Comparison of ENCODE assay signal across 10 cellular contexts in the genomic region with DNA sequence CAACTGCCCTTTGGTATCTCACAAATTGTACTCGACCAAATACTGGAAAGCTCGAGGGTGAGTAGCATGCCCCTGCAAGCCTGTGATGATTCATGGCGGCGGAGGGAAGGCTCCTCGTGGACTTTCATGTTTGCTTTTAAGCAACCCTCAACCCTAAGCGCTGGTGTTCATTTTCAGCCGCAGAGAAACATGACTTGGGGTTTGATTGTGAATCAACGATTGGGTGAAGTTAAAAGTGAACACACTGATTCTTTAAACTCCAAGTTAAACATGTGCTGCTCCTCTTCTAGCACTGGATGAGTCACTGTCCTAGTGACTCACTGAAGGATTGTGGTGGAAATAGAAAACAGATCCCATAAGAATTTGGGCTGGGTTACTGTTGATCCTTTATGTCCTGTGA. TPM values are rescaled to one million over a fixed set of nuclear protein-coding genes. Genes with fewer than 3 reads are reported as not detected.
DNase-seq lines count a peak whose midpoint lies in the region; ATAC-seq and TF ChIP-seq lines count a peak whose summit lies in the region.
"Had no signal": no experiment of that assay in that cellular context is flagged by ENCODE, and none has a peak within 500 bp of the region (broad histone marks: within the 10 kb centered on the region; RNA-seq: fewer than 3 reads in every experiment).

No MANE protein-coding gene starts in this region.

- H3K4me1 ChIP-seq in foreskin keratinocyte (peaks cover 30% of the 10 kb centered on the region), thymus (ENCODE audit: control insufficient read depth, insufficient read depth, low read length) (no peaks in the 10 kb centered on the region), body of pancreas (no peaks in the 10 kb centered on the region)

- peak overlapping the region; percentile 8 for H3K4me3 Mint-ChIP-seq in T-helper 2 cell treated with Interferon-gamma antibody and Interleukin-4, amounts not matched to agents 5 μg/mL and 100 μg/mL, for 36 hours
- H3K4me3 Mint-ChIP-seq: activated naive CD8-positive, alpha-beta T cell treated with anti-CD3 and anti-CD28 coated beads, Interleukin-2, amount 10 ng/mL, durations not matched to agents 7 days and 5 days had no signal

- no peak overlapping the region for H3K27ac Mint-ChIP-seq in T-helper 2 cell treated with Interferon-gamma antibody and Interleukin-4, amounts not matched to agents 5 μg/mL and 100 μg/mL, for 36 hours
- H3K27ac Mint-ChIP-seq: activated naive CD8-positive, alpha-beta T cell treated with anti-CD3 and anti-CD28 coated beads, Interleukin-2, amount 10 ng/mL, durations not matched to agents 7 days and 5 days had no signal

- intact Hi-C loops in body of pancreas (cut with DNase I): no loop called here

- no peaks in the 10 kb centered on the region for H3K9me3 ChIP-seq in thymus (ENCODE audit: control insufficient read depth)
- H3K9me3 ChIP-seq in body of pancreas: no peaks in the 10 kb centered on the region
- H3K9me3 ChIP-seq: neutrophil had no signal

- H3K27me3 Mint-ChIP-seq in T-helper 2 cell treated with Interferon-gamma antibody and Interleukin-4, amounts not matched to agents 5 μg/mL and 100 μg/mL, for 36 hours (ENCODE audit: low read depth): no peaks in the 10 kb centered on the region

- peaks cover 40% of the 10 kb centered on the region for H3K36me3 Mint-ChIP-seq in T-helper 2 cell treated with Interferon-gamma antibody and Interleukin-4, amounts not matched to agents 5 μg/mL and 100 μg/mL, for 36 hours (ENCODE audit: low read depth)

- H3K36me3 ChIP-seq in thymus (ENCODE audit: control insufficient read depth, insufficient read depth): no peaks in the 10 kb centered on the region
- H3K36me3 ChIP-seq in body of pancreas (replicated peaks in 1 of 2; ENCODE audit: insufficient read depth in 1 of 2, low read depth in 2 of 2): no peaks in the 10 kb centered on the region
- H3K36me3 ChIP-seq: neutrophil had no signal

- H3K27me3 ChIP-seq in foreskin keratinocyte (no peaks in the 10 kb centered on the region), thymus (ENCODE audit: control insufficient read depth, insufficient read depth) (no peaks in the 10 kb centered on the region), body of pancreas (no peaks in the 10 kb centered on the region)
- H3K27me3 ChIP-seq: neutrophil had no signal

- H3K27ac ChIP-seq in foreskin keratinocyte (peak overlapping the region; percentile 96), thymus (ENCODE audit: low read depth) (peak overlapping the region; percentile 18), body of pancreas (no peak overlapping the region)
- H3K27ac ChIP-seq: neutrophil had no signal

- no peak for TF ChIP-seq CTCF in foreskin keratinocyte (conservative IDR thresholded peaks at IDR 0.05)
- no peak for TF ChIP-seq CTCF in body of pancreas (IDR thresholded peaks at IDR 0.05)

- H3K4me3 ChIP-seq in thymus (ENCODE audit: low read length) (no peak overlapping the region), body of pancreas (no peak overlapping the region)

- TF ChIP-seq POLR2A in body of pancreas (IDR thresholded peaks at IDR 0.05): no peak

- H3K9me3 Mint-ChIP-seq in T-helper 2 cell treated with Interferon-gamma antibody and Interleukin-4, amounts not matched to agents 5 μg/mL and 100 μg/mL, for 36 hours: no peaks in the 10 kb centered on the region
- H3K9me3 Mint-ChIP-seq: activated naive CD8-positive, alpha-beta T cell treated with anti-CD3 and anti-CD28 coated beads, Interleukin-2, amount 10 ng/mL, durations not matched to agents 7 days and 5 days had no signal

- DNase-seq in activated effector memory CD4-positive, alpha-beta T cell treated with anti-CD3 and anti-CD28 coated beads, Interleukin-2, amount 50 U/mL, for 16 hours: peak; percentile 70
- no peak for DNase-seq in activated effector memory CD4-positive, alpha-beta T cell treated with Interleukin-2 at 50 U/mL for 16 hours
- peak; percentile 77 for DNase-seq in T-helper 2 cell treated with Interferon-gamma antibody and Interleukin-4, amounts not matched to agents 5 μg/mL and 100 μg/mL, for 36 hours (ENCODE audit: low spot score)
- DNase-seq in foreskin keratinocyte (peak; percentile 100), ecto neural progenitor cell (ENCODE audit: low spot score) (no peak), body of pancreas (no peak)
- DNase-seq: activated naive CD8-positive, alpha-beta T cell treated with anti-CD3 and anti-CD28 coated beads, Interleukin-2, amount 10 ng/mL, durations not matched to agents 7 days and 5 days had no signal

- 95% methylated on average over 8 of the region's 8 CpGs for WGBS in thymus
- 77 to 80% methylated on average over 8 of the region's 8 CpGs for WGBS in body of pancreas, 2 donors

- H3K4me1 Mint-ChIP-seq in T-helper 2 cell treated with Interferon-gamma antibody and Interleukin-4, amounts not matched to agents 5 μg/mL and 100 μg/mL, for 36 hours (ENCODE audit: low read depth): peaks cover 21% of the 10 kb centered on the region

- peak; percentile 94 for ATAC-seq in foreskin keratinocyte
- ATAC-seq in HG02571 (IDR thresholded peaks at IDR 0.05; ENCODE audit: unreplicated experiment): no peak
- no peak for ATAC-seq in body of pancreas

RNA-seq across cellular contexts. Expression of a gene that starts 8.3 kb away (rescaled TPM):
- 42.4 and 47.8 TPM in 2 replicates for total RNA-seq in foreskin keratinocyte
- polyA plus RNA-seq in foreskin keratinocyte: 7.8 and 10.2 TPM in 2 replicates
- 1.5 TPM for polyA plus RNA-seq in thymus
- total RNA-seq in body of pancreas: 10 to 100 TPM in 1 of 2 donors, 1 to 10 TPM in 1; 2.6 to 30.7 TPM

RNA-seq across cellular contexts. Expression of a gene that starts 50.5 kb away (rescaled TPM):
- total RNA-seq in foreskin keratinocyte (5.7 and 6.5 TPM in 2 replicates), body of pancreas (10 to 100 TPM in 1 of 2 donors, 1 to 10 TPM in 1; 4.9 to 11.2 TPM)
- polyA plus RNA-seq in foreskin keratinocyte (3.3 and 3.4 TPM in 2 replicates), thymus (4.7 TPM)

Comparison
In these comparisons a context has a peak if more than half of its experiments do, and no peak if none do; other contexts are left out.
1. DNase-seq: peak in activated effector memory CD4-positive, alpha-beta T cell treated with anti-CD3 and anti-CD28 coated beads, Interleukin-2, amount 50 U/mL, for 16 hours (single experiment), T-helper 2 cell treated with Interferon-gamma antibody and Interleukin-4, amounts not matched to agents 5 μg/mL and 100 μg/mL, for 36 hours (single experiment) and foreskin keratinocyte (2 of 2); none in activated effector memory CD4-positive, alpha-beta T cell treated with Interleukin-2 at 50 U/mL for 16 hours (single experiment), ecto neural progenitor cell (single experiment) and body of pancreas (0 of 4).
2. H3K27ac ChIP-seq: peak in foreskin keratinocyte (single experiment) and thymus (single experiment); none in body of pancreas (0 of 4).